ENCODE assay signal across 8 cellular contexts in the genomic region with DNA sequence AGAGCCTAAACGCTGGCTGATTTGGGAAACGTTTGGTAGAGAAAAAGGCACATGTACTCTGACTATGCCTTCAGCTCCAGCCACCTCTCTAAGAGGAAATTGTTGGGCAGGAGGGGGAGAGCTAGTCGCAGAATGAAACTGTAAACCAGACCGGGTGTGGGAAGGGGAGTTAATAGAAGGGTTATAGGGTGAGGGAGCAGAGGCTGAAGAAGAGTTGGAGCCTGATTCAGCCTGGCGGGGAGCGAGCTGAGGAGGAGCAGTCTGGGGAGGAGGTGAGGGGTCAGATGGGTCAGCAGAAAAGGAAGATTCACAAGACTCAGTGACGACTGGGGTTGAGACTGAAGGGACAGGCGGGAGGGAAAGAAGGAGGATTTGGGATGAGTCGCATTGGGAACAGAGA. TPM values are rescaled to one million over a fixed set of nuclear protein-coding genes. Genes with fewer than 3 reads are reported as not detected.
A peak's percentile ranks its signal among the peaks of the same experiment; 100 is the strongest.
DNase-seq lines count a peak whose midpoint lies in the region; ATAC-seq and TF ChIP-seq lines count a peak whose summit lies in the region.
"Not testable (repeated sequence)": the region's sequence is repeated elsewhere in the genome, so short reads cannot be mapped to it uniquely, and the experiment has no call there.

No MANE protein-coding gene starts in this region.

- H3K4me3 Mint-ChIP-seq in CD8-positive, alpha-beta T cell, result peak overlapping the region; percentile 27
- H3K4me3 Mint-ChIP-seq in activated CD4-positive, alpha-beta T cell treated with anti-CD3 and anti-CD28 coated beads for 36 hours, result not testable (repeated sequence)
- peak overlapping the region; percentile 18 for H3K4me3 Mint-ChIP-seq in activated naive CD8-positive, alpha-beta T cell treated with anti-CD3 and anti-CD28 coated beads, Interleukin-2, amount 10 ng/mL, durations not matched to agents 7 days and 5 days
- peak overlapping the region; percentile 11 for H3K4me3 Mint-ChIP-seq in dendritic cell treated with granulocyte-macrophage colony-stimulating factor and Interleukin-4, amounts not matched to agents 40 ng/mL and 50 ng/mL, for 4 days
- H3K4me3 Mint-ChIP-seq in nephron progenitor cell, result peak overlapping the region; percentile 15

- H3K27ac ChIP-seq in CD8-positive, alpha-beta T cell (ENCODE audit: low read depth, low read length), result not testable (repeated sequence)

- H3K27me3 ChIP-seq in CD8-positive, alpha-beta T cell (ENCODE audit: insufficient read depth, low read length), result not testable (repeated sequence)

- intact Hi-C loops in CD8-positive, alpha-beta T cell (cut with DNase I, micrococcal nuclease); activated CD4-positive, alpha-beta T cell treated with anti-CD3 and anti-CD28 coated beads for 36 hours (cut with DNase I, micrococcal nuclease); dendritic cell treated with granulocyte-macrophage colony-stimulating factor and Interleukin-4, amounts not matched to agents 40 ng/mL and 50 ng/mL, for 4 days (cut with micrococcal nuclease): not testable (repeated sequence)

- POLR2A ChIA-PET in CD8-positive, alpha-beta T cell (lab: Charles Lee); activated CD4-positive, alpha-beta T cell treated with anti-CD3 and anti-CD28 coated beads for 36 hours (lab: Charles Lee): not testable (repeated sequence)
- POLR2A ChIA-PET in activated naive CD8-positive, alpha-beta T cell treated with anti-CD3 and anti-CD28 coated beads, Interleukin-2, amount 10 ng/mL, durations not matched to agents 7 days and 5 days (lab: Charles Lee), result interaction anchor here (0.6 kb wide), 1 partner anchor 45 kb away, joined by 3 read pairs; no protein-coding TSS in a partner anchor

- not testable (repeated sequence) for H3K9me3 Mint-ChIP-seq in CD8-positive, alpha-beta T cell; activated CD4-positive, alpha-beta T cell treated with anti-CD3 and anti-CD28 coated beads for 36 hours (ENCODE audit: low read depth); activated naive CD8-positive, alpha-beta T cell treated with anti-CD3 and anti-CD28 coated beads, Interleukin-2, amount 10 ng/mL, durations not matched to agents 7 days and 5 days; dendritic cell treated with granulocyte-macrophage colony-stimulating factor and Interleukin-4, amounts not matched to agents 40 ng/mL and 50 ng/mL, for 4 days; nephron progenitor cell

- not testable (repeated sequence) for H3K36me3 ChIP-seq in CD8-positive, alpha-beta T cell (ENCODE audit: insufficient read depth, low read length)

- H3K27me3 Mint-ChIP-seq in CD8-positive, alpha-beta T cell (ENCODE audit: low read depth), result peaks cover 28% of the 10 kb centered on the region
- H3K27me3 Mint-ChIP-seq in activated CD4-positive, alpha-beta T cell treated with anti-CD3 and anti-CD28 coated beads for 36 hours, result peaks cover 20% of the 10 kb centered on the region
- H3K27me3 Mint-ChIP-seq in activated naive CD8-positive, alpha-beta T cell treated with anti-CD3 and anti-CD28 coated beads, Interleukin-2, amount 10 ng/mL, durations not matched to agents 7 days and 5 days, result peaks cover 35% of the 10 kb centered on the region
- peaks cover 24% of the 10 kb centered on the region for H3K27me3 Mint-ChIP-seq in dendritic cell treated with granulocyte-macrophage colony-stimulating factor and Interleukin-4, amounts not matched to agents 40 ng/mL and 50 ng/mL, for 4 days
- not testable (repeated sequence) for H3K27me3 Mint-ChIP-seq in nephron progenitor cell (ENCODE audit: low read depth, poor library complexity)

- CTCF ChIA-PET in CD8-positive, alpha-beta T cell (lab: Charles Lee), result interaction anchor here (0.9 kb wide), 1 partner anchor 16 kb away, joined by 3 read pairs; no protein-coding TSS in a partner anchor
- CTCF ChIA-PET in activated CD4-positive, alpha-beta T cell treated with anti-CD3 and anti-CD28 coated beads for 36 hours (lab: Charles Lee), result not testable (repeated sequence)

- H3K9me3 ChIP-seq in CD8-positive, alpha-beta T cell (ENCODE audit: low read length), result not testable (repeated sequence)

- ATAC-seq in CD8-positive, alpha-beta T cell; activated CD4-positive, alpha-beta T cell treated with anti-CD3 and anti-CD28 coated beads for 36 hours; activated naive CD8-positive, alpha-beta T cell treated with anti-CD3 and anti-CD28 coated beads, Interleukin-2, amount 10 ng/mL, durations not matched to agents 7 days and 5 days (ENCODE audit: low read depth): not testable (repeated sequence)

- not testable (repeated sequence) for H3K4me1 ChIP-seq in CD8-positive, alpha-beta T cell (ENCODE audit: insufficient read depth, low read length)

- not testable (repeated sequence) for H3K4me3 ChIP-seq in CD8-positive, alpha-beta T cell (ENCODE audit: low read depth, low read length)
- H3K4me3 ChIP-seq in Jurkat, Clone E6-1 (ENCODE audit: low read length), result peak overlapping the region; percentile 15

- H3K4me1 Mint-ChIP-seq in CD8-positive, alpha-beta T cell (ENCODE audit: low read depth); activated CD4-positive, alpha-beta T cell treated with anti-CD3 and anti-CD28 coated beads for 36 hours; activated naive CD8-positive, alpha-beta T cell treated with anti-CD3 and anti-CD28 coated beads, Interleukin-2, amount 10 ng/mL, durations not matched to agents 7 days and 5 days: not testable (repeated sequence)
- H3K4me1 Mint-ChIP-seq in dendritic cell treated with granulocyte-macrophage colony-stimulating factor and Interleukin-4, amounts not matched to agents 40 ng/mL and 50 ng/mL, for 4 days (ENCODE audit: low read depth), result peaks cover 23% of the 10 kb centered on the region
- peaks cover 34% of the 10 kb centered on the region for H3K4me1 Mint-ChIP-seq in nephron progenitor cell

- DNase-seq in CD8-positive, alpha-beta T cell; activated naive CD8-positive, alpha-beta T cell treated with anti-CD3 and anti-CD28 coated beads, Interleukin-2, amount 10 ng/mL, durations not matched to agents 7 days and 5 days; nephron progenitor cell: not testable (repeated sequence)
- DNase-seq in Jurkat, Clone E6-1 (ENCODE audit: low read depth, low spot score), result peak; percentile 41
- peak; percentile 15 for DNase-seq in RPMI8226
- peak; percentile 12 for DNase-seq in activated CD4-positive, alpha-beta T cell treated with anti-CD3 and anti-CD28 coated beads for 36 hours
- peak; percentile 15 for DNase-seq in stimulated activated CD4-positive, alpha-beta T cell treated with anti-CD3 and anti-CD28 coated beads, Interleukin-15, amount 100 ng/mL, for 24 hours

- TF ChIP-seq CTCF in CD8-positive, alpha-beta T cell (IDR thresholded peaks at IDR 0.05); nephron progenitor cell (IDR thresholded peaks at IDR 0.05): not testable (repeated sequence)

- not testable (repeated sequence) for H3K27ac Mint-ChIP-seq in CD8-positive, alpha-beta T cell; activated CD4-positive, alpha-beta T cell treated with anti-CD3 and anti-CD28 coated beads for 36 hours; activated naive CD8-positive, alpha-beta T cell treated with anti-CD3 and anti-CD28 coated beads, Interleukin-2, amount 10 ng/mL, durations not matched to agents 7 days and 5 days; dendritic cell treated with granulocyte-macrophage colony-stimulating factor and Interleukin-4, amounts not matched to agents 40 ng/mL and 50 ng/mL, for 4 days
- H3K27ac Mint-ChIP-seq in nephron progenitor cell, result peak overlapping the region; percentile 9

- H3K36me3 Mint-ChIP-seq in CD8-positive, alpha-beta T cell; activated CD4-positive, alpha-beta T cell treated with anti-CD3 and anti-CD28 coated beads for 36 hours (ENCODE audit: low read depth); activated naive CD8-positive, alpha-beta T cell treated with anti-CD3 and anti-CD28 coated beads, Interleukin-2, amount 10 ng/mL, durations not matched to agents 7 days and 5 days; dendritic cell treated with granulocyte-macrophage colony-stimulating factor and Interleukin-4, amounts not matched to agents 40 ng/mL and 50 ng/mL, for 4 days (ENCODE audit: low read depth); nephron progenitor cell (ENCODE audit: low read depth): not testable (repeated sequence)

RNA-seq across cellular contexts. Expression of gene RHOU, which starts 54.1 kb away (rescaled TPM):
- under 1 TPM; 0.39 to 0.57 TPM for total RNA-seq in CD8-positive, alpha-beta T cell
- 11.7 TPM for polyA plus RNA-seq in Jurkat, Clone E6-1 (2012; ENCODE audit: insufficient read depth, insufficient read length)
- 1 to 10 TPM; 1.2 TPM for total RNA-seq in activated CD4-positive, alpha-beta T cell treated with anti-CD3 and anti-CD28 coated beads for 36 hours
- total RNA-seq in activated naive CD8-positive, alpha-beta T cell treated with anti-CD3 and anti-CD28 coated beads, Interleukin-2, amount 10 ng/mL, durations not matched to agents 7 days and 5 days, result 1 to 10 TPM; 7.5 to 7.7 TPM
